ENCODE assay signal across 15 cellular contexts in the genomic region with DNA sequence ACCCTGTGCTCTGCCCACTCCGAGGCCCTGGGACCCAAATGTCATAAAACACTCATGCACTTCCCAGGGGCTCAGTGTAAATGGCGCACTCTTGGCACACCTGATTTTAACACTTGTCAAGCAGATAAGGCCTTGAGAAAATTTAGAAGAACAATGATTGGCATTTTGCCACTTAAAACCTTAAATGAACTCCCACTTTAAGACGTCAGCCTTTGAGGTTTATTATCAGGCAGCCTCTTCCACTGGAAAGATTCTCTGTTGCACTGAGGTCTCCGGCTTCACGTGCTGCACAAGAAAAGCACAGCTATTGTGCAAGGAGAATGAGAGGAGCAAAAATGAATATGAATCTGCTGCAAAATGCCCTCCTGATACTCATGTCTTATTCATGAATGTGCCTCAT. TPM values are rescaled to one million over a fixed set of nuclear protein-coding genes. Genes with fewer than 3 reads are reported as not detected.
DNase-seq lines count a peak whose midpoint lies in the region; ATAC-seq and TF ChIP-seq lines count a peak whose summit lies in the region.
"Had no signal": no experiment of that assay in that cellular context is flagged by ENCODE, and none has a peak within 500 bp of the region (broad histone marks: within the 10 kb centered on the region; RNA-seq: fewer than 3 reads in every experiment).

No MANE protein-coding gene starts in this region.

- H3K4me1 Mint-ChIP-seq in nephron: peaks cover 33% of the 10 kb centered on the region
- H3K4me1 Mint-ChIP-seq: B cell had no signal

- no peak overlapping the region for H3K4me3 Mint-ChIP-seq in nephron
- H3K4me3 Mint-ChIP-seq: B cell; CD4-positive, alpha-beta T cell had no signal

- intact Hi-C loops in left colon (cut with DNase I, micrococcal nuclease): no loop called here
- intact Hi-C loops in psoas muscle (cut with DNase I): no loop called here

- no peaks in the 10 kb centered on the region for H3K27me3 ChIP-seq in psoas muscle (ENCODE audit: insufficient read depth in 3 of 3, low read length in 2 of 3)

- TF ChIP-seq CTCF in cardiac fibroblast (IDR thresholded peaks at IDR 0.05; ENCODE audit: low read depth, low read length) (no peak), nephron (IDR thresholded peaks at IDR 0.05; ENCODE audit: unreplicated experiment in 3 of 3) (no peak), psoas muscle (IDR thresholded peaks at IDR 0.05) (no peak)

- no peaks in the 10 kb centered on the region for H3K9me3 Mint-ChIP-seq in nephron
- H3K9me3 Mint-ChIP-seq: CD4-positive, alpha-beta T cell had no signal

- no peak overlapping the region for H3K27ac ChIP-seq in psoas muscle
- H3K27ac ChIP-seq: KMS-11 had no signal

- no peaks in the 10 kb centered on the region for H3K36me3 Mint-ChIP-seq in nephron (ENCODE audit: low read depth)

- peaks cover 4% of the 10 kb centered on the region for H3K27me3 Mint-ChIP-seq in nephron (ENCODE audit: low read depth)
- H3K27me3 Mint-ChIP-seq: CD4-positive, alpha-beta T cell had no signal

- no peaks in the 10 kb centered on the region for H3K4me1 ChIP-seq in psoas muscle

- no peaks in the 10 kb centered on the region for H3K36me3 ChIP-seq in psoas muscle (ENCODE audit: insufficient read depth in 1 of 2, low read depth in 1 of 2)

- WGBS in psoas muscle, 3 donors: 60 to 69% (median 65%) methylated on average over 5 of the region's 5 CpGs

- no peaks in the 10 kb centered on the region for H3K9me3 ChIP-seq in psoas muscle

- no peak overlapping the region for H3K4me3 ChIP-seq in cardiac fibroblast (replicated peaks in 1 of 2; ENCODE audit: low read depth in 2 of 2, low read length in 2 of 2)
- H3K4me3 ChIP-seq in psoas muscle: no peak overlapping the region

- peak overlapping the region in 2 of 3 experiments; percentile 66 to 75 for H3K27ac Mint-ChIP-seq in nephron
- H3K27ac Mint-ChIP-seq: B cell; CD4-positive, alpha-beta T cell had no signal

- DNase-seq in GF-D8 (lab: John Stamatoyannopoulos, UW): peak; percentile 34
- peak; percentile 91 for DNase-seq in OCI-M1 (lab: John Stamatoyannopoulos, UW)
- peak; percentile 2 to 79 for DNase-seq in cardiac fibroblast (ENCODE audit: low read depth in 2 of 2)
- DNase-seq in left colon: no peak
- no peak for DNase-seq in psoas muscle
- no peak for DNase-seq in kidney tubule cell (ENCODE audit: low spot score)
- DNase-seq: Calu3; CD4-positive, alpha-beta T cell; GOT3; NCI-H1092; NCI-H69; NK-92 treated with Interleukin-12 subunit alpha and Interleukin-12 subunit beta, amount 100 ng/mL, for 24 hours had no signal

- ATAC-seq in left colon: no peak
- ATAC-seq in psoas muscle: no peak

RNA-seq across cellular contexts. Expression of gene ATP11A, which starts 38.5 kb away (rescaled TPM):
- total RNA-seq in left colon (10 to 100 TPM; 12.4 to 22.7 TPM), psoas muscle (10 to 100 TPM; 26.4 to 48.6 (median 28.7) TPM)
- 10 to 100 TPM in 1 of 3 donors, 1 to 10 TPM in 2; 3.9 to 15.1 (median 5.6) TPM for polyA plus RNA-seq in psoas muscle

Comparison
In these comparisons a context has a peak if more than half of its experiments do, and no peak if none do; other contexts are left out.
1. DNase-seq: peak in GF-D8 (single experiment), OCI-M1 (single experiment) and cardiac fibroblast (2 of 2); none in left colon (0 of 2), psoas muscle (0 of 2) and kidney tubule cell (single experiment).